22 cellular contexts compared by ENCODE assay signal in the genomic region with DNA sequence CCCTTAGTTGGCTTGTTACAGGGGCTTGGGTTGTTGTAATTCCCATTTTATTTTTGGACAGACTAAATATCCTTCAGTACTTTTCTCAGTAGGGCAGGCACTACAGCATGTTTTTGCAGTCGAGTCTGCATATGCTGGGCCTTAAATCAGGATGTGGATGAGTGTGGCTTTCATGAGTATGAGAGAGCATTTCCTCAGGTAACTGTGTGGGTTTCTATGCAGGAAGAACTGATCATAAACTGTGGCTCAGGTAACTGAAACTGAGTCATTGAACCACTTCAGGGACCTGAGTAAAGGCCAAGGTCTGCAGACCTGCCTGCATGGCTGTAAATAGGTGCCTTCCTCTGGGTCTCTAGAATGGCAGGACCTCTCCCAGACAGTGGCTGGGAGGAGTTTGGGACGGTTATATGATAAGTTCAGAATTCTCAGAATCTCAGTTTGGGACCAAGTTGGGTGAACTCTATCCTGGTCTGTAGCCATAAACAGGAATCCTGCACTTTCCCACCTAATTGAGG.
DNase-seq lines count a peak whose midpoint lies in the region; ATAC-seq and TF ChIP-seq lines count a peak whose summit lies in the region.
"Had no signal": no experiment of that assay in that cellular context is flagged by ENCODE, and none has a peak within 500 bp of the region (broad histone marks: within the 10 kb centered on the region; RNA-seq: fewer than 3 reads in every experiment).

No MANE protein-coding gene starts in this region.

- TF ChIP-seq EP300 in esophagus muscularis mucosa (IDR thresholded peaks at IDR 0.05): no peak

- intact Hi-C loops in CD4-positive, alpha-beta memory T cell (cut with micrococcal nuclease): no loop called here
- intact Hi-C loops in activated CD8-positive, alpha-beta T cell treated with anti-CD3 and anti-CD28 coated beads for 36 hours (cut with micrococcal nuclease): no loop called here
- intact Hi-C loops in esophagus muscularis mucosa (cut with DNase I): no loop called here

- no peak for DNase-seq in activated T-cell treated with anti-CD3 and anti-CD28 coated beads, Interleukin-2, amount 50 U/mL, for 24 hours
- DNase-seq in activated T-cell treated with anti-CD3 and anti-CD28 coated beads, Interleukin-2, amount 50 U/mL, for 1 hour: no peak
- peak; percentile 3 to 33 (median 17) for DNase-seq in CD4-positive, alpha-beta memory T cell
- DNase-seq in activated CD8-positive, alpha-beta T cell treated with anti-CD3 and anti-CD28 coated beads for 36 hours: peak; percentile 3
- DNase-seq in esophagus muscularis mucosa (ENCODE audit: extremely low spot score): peak; percentile 75
- no peak for DNase-seq in Kasumi-1 (lab: John Stamatoyannopoulos, UW)
- DNase-seq in chondrocyte (ENCODE audit: low spot score): no peak
- DNase-seq: COR-L47, DND-41, H9, HFFc6, NCI-H1092, NCI-H1436, NCI-H187 treated with DMSO at 0.1 percent for 48 hours, NCI-H2227 treated with DMSO at 0.1 percent for 48 hours, NCI-H510A, SIG-M5 had no signal

- no peaks in the 10 kb centered on the region for H3K36me3 Mint-ChIP-seq in activated T-cell treated with anti-CD3 and anti-CD28 coated beads, Interleukin-2, amount 50 U/mL, for 24 hours (ENCODE audit: low read depth)
- no peaks in the 10 kb centered on the region for H3K36me3 Mint-ChIP-seq in CD4-positive, alpha-beta memory T cell
- H3K36me3 Mint-ChIP-seq in activated CD8-positive, alpha-beta T cell treated with anti-CD3 and anti-CD28 coated beads for 36 hours (ENCODE audit: low read depth): no peaks in the 10 kb centered on the region
- no peaks in the 10 kb centered on the region for H3K36me3 Mint-ChIP-seq in chondrocyte (ENCODE audit: low read depth)

- POLR2A ChIA-PET in CD4-positive, alpha-beta memory T cell (lab: Charles Lee; ENCODE audit: partially characterized antibody): interaction anchor here (1.1 to 1.3 kb wide), 2 partner anchors 9 to 29 kb away, joined by 4 to 5 read pairs; no protein-coding TSS in a partner anchor
- POLR2A ChIA-PET in activated CD8-positive, alpha-beta T cell treated with anti-CD3 and anti-CD28 coated beads for 36 hours (lab: Charles Lee): no interaction called here

- peaks cover 11% of the 10 kb centered on the region for H3K4me1 Mint-ChIP-seq in activated T-cell treated with anti-CD3 and anti-CD28 coated beads, Interleukin-2, amount 50 U/mL, for 24 hours (ENCODE audit: low read depth)
- H3K4me1 Mint-ChIP-seq in CD4-positive, alpha-beta memory T cell: peaks cover 3 to 15% (median 9%) of the 10 kb centered on the region in 4 donors
- peaks cover 11% of the 10 kb centered on the region for H3K4me1 Mint-ChIP-seq in activated CD8-positive, alpha-beta T cell treated with anti-CD3 and anti-CD28 coated beads for 36 hours (ENCODE audit: low read depth)
- H3K4me1 Mint-ChIP-seq in chondrocyte (ENCODE audit: low read depth): no peaks in the 10 kb centered on the region

- no peak overlapping the region for H3K27ac ChIP-seq in CD4-positive, alpha-beta memory T cell (ENCODE audit: low read depth, low read length)
- no peak overlapping the region for H3K27ac ChIP-seq in esophagus muscularis mucosa (replicated peaks in 1 of 4)
- H3K27ac ChIP-seq: C4-2B had no signal

- H3K4me1 ChIP-seq in CD4-positive, alpha-beta memory T cell (ENCODE audit: insufficient read depth, low read length): peaks cover 12% of the 10 kb centered on the region
- no peaks in the 10 kb centered on the region for H3K4me1 ChIP-seq in esophagus muscularis mucosa

- H3K4me3 Mint-ChIP-seq in activated T-cell treated with anti-CD3 and anti-CD28 coated beads, Interleukin-2, amount 50 U/mL, for 24 hours: no peak overlapping the region
- peak overlapping the region in 5 of 8 donors; percentile 20 to 67 (median 45) for H3K4me3 Mint-ChIP-seq in CD4-positive, alpha-beta memory T cell
- H3K4me3 Mint-ChIP-seq in activated CD8-positive, alpha-beta T cell treated with anti-CD3 and anti-CD28 coated beads for 36 hours: no peak overlapping the region
- no peak overlapping the region for H3K4me3 Mint-ChIP-seq in chondrocyte (ENCODE audit: unreplicated experiment)
- H3K4me3 Mint-ChIP-seq: H9, HFFc6 had no signal

- peak overlapping the region; percentile 58 for H3K27ac Mint-ChIP-seq in activated T-cell treated with anti-CD3 and anti-CD28 coated beads, Interleukin-2, amount 50 U/mL, for 24 hours
- H3K27ac Mint-ChIP-seq in CD4-positive, alpha-beta memory T cell: peak overlapping the region; percentile 19 to 78 (median 60)
- H3K27ac Mint-ChIP-seq in activated CD8-positive, alpha-beta T cell treated with anti-CD3 and anti-CD28 coated beads for 36 hours: peak overlapping the region; percentile 1
- H3K27ac Mint-ChIP-seq in chondrocyte (ENCODE audit: unreplicated experiment): no peak overlapping the region
- H3K27ac Mint-ChIP-seq: H9, HFFc6 had no signal

- H3K9me3 Mint-ChIP-seq in activated T-cell treated with anti-CD3 and anti-CD28 coated beads, Interleukin-2, amount 50 U/mL, for 24 hours: peaks cover 2% of the 10 kb centered on the region
- H3K9me3 Mint-ChIP-seq in CD4-positive, alpha-beta memory T cell: peaks cover 0 to 2% (median 0%) of the 10 kb centered on the region in 8 donors
- no peaks in the 10 kb centered on the region for H3K9me3 Mint-ChIP-seq in activated CD8-positive, alpha-beta T cell treated with anti-CD3 and anti-CD28 coated beads for 36 hours
- no peaks in the 10 kb centered on the region for H3K9me3 Mint-ChIP-seq in chondrocyte (ENCODE audit: low read depth)
- H3K9me3 Mint-ChIP-seq: H9, HFFc6 had no signal

- TF ChIP-seq POLR2A in esophagus muscularis mucosa (IDR thresholded peaks at IDR 0.05; ENCODE audit: low read depth): no peak

- H3K36me3 ChIP-seq in CD4-positive, alpha-beta memory T cell (ENCODE audit: insufficient read depth, low read length): no peaks in the 10 kb centered on the region
- no peaks in the 10 kb centered on the region for H3K36me3 ChIP-seq in esophagus muscularis mucosa

- 67% methylated on average over 2 of the region's 2 CpGs for WGBS in esophagus muscularis mucosa

- TF ChIP-seq CTCF in activated CD8-positive, alpha-beta T cell treated with anti-CD3 and anti-CD28 coated beads for 36 hours (IDR thresholded peaks at IDR 0.05): no peak
- no peak for TF ChIP-seq CTCF in esophagus muscularis mucosa (IDR thresholded peaks at IDR 0.05)
- TF ChIP-seq CTCF in chondrocyte (IDR thresholded peaks at IDR 0.05): no peak

- CTCF ChIA-PET in CD4-positive, alpha-beta memory T cell (lab: Charles Lee; ENCODE audit: partially characterized antibody): no interaction called here
- CTCF ChIA-PET in activated CD8-positive, alpha-beta T cell treated with anti-CD3 and anti-CD28 coated beads for 36 hours (lab: Charles Lee): no interaction called here

- H3K9me3 ChIP-seq in CD4-positive, alpha-beta memory T cell (ENCODE audit: control insufficient read depth in 1 of 2, low read length in 2 of 2): no peaks in the 10 kb centered on the region
- no peaks in the 10 kb centered on the region for H3K9me3 ChIP-seq in esophagus muscularis mucosa

- H3K27me3 ChIP-seq in CD4-positive, alpha-beta memory T cell (ENCODE audit: insufficient read depth, low read length): no peaks in the 10 kb centered on the region
- H3K27me3 ChIP-seq in esophagus muscularis mucosa: no peaks in the 10 kb centered on the region

- no peaks in the 10 kb centered on the region for H3K27me3 Mint-ChIP-seq in activated T-cell treated with anti-CD3 and anti-CD28 coated beads, Interleukin-2, amount 50 U/mL, for 24 hours
- H3K27me3 Mint-ChIP-seq in CD4-positive, alpha-beta memory T cell: no peaks in the 10 kb centered on the region
- H3K27me3 Mint-ChIP-seq in activated CD8-positive, alpha-beta T cell treated with anti-CD3 and anti-CD28 coated beads for 36 hours: peaks cover 2% of the 10 kb centered on the region
- no peaks in the 10 kb centered on the region for H3K27me3 Mint-ChIP-seq in chondrocyte (ENCODE audit: low read depth)

- H3K4me3 ChIP-seq in CD4-positive, alpha-beta memory T cell (ENCODE audit: low read length in 2 of 2): no peak overlapping the region
- no peak overlapping the region for H3K4me3 ChIP-seq in esophagus muscularis mucosa
- H3K4me3 ChIP-seq: GM12878, K562 had no signal

- ATAC-seq in activated CD8-positive, alpha-beta T cell treated with anti-CD3 and anti-CD28 coated beads for 36 hours: peak; percentile 34
- no peak for ATAC-seq in GM19035 (IDR thresholded peaks at IDR 0.05; ENCODE audit: unreplicated experiment)
- ATAC-seq: GM12878, HepG2, K562 had no signal

Comparison
In these comparisons a context has a peak if more than half of its experiments do, and no peak if none do; other contexts are left out.
1. DNase-seq: peak in CD4-positive, alpha-beta memory T cell (5 of 5), activated CD8-positive, alpha-beta T cell treated with anti-CD3 and anti-CD28 coated beads for 36 hours (single experiment) and esophagus muscularis mucosa (single experiment); none in activated T-cell treated with anti-CD3 and anti-CD28 coated beads, Interleukin-2, amount 50 U/mL, for 24 hours (single experiment), activated T-cell treated with anti-CD3 and anti-CD28 coated beads, Interleukin-2, amount 50 U/mL, for 1 hour (single experiment), Kasumi-1 (0 of 2) and chondrocyte (single experiment).
2. H3K4me3 Mint-ChIP-seq: peak in CD4-positive, alpha-beta memory T cell (5 of 8); none in activated T-cell treated with anti-CD3 and anti-CD28 coated beads, Interleukin-2, amount 50 U/mL, for 24 hours (single experiment), activated CD8-positive, alpha-beta T cell treated with anti-CD3 and anti-CD28 coated beads for 36 hours (single experiment) and chondrocyte (single experiment).